Comparison of ENCODE assay signal across 1 cellular context in genomic region chr6:134168580-134169223, GRCh38.
TF ChIP-seq lines count a peak whose summit lies in the region.

No MANE protein-coding gene starts in this region.

TF ChIP-seq in IMR-90, 13 proteins besides CTCF, POLR2A, EP300 and RAD21 (continued from another document):
- TF ChIP-seq, protein P1, sequence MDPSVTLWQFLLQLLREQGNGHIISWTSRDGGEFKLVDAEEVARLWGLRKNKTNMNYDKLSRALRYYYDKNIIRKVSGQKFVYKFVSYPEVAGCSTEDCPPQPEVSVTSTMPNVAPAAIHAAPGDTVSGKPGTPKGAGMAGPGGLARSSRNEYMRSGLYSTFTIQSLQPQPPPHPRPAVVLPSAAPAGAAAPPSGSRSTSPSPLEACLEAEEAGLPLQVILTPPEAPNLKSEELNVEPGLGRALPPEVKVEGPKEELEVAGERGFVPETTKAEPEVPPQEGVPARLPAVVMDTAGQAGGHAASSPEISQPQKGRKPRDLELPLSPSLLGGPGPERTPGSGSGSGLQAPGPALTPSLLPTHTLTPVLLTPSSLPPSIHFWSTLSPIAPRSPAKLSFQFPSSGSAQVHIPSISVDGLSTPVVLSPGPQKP (IDR thresholded peaks at IDR 0.05; ENCODE audit: borderline replicate concordance, low read depth, low read length), result no peak
- TF ChIP-seq CEBPB (IDR thresholded peaks at IDR 0.05; ENCODE audit: low read depth, low read length), result no peak
- TF ChIP-seq MXI1 (IDR thresholded peaks at IDR 0.05; ENCODE audit: borderline replicate concordance, low read depth, low read length), result no peak
- TF ChIP-seq MAFK (IDR thresholded peaks at IDR 0.05; ENCODE audit: low read depth, low read length), result no peak
- no peak for TF ChIP-seq RCOR1 (IDR thresholded peaks at IDR 0.05; ENCODE audit: insufficient replicate concordance, low read length)
- TF ChIP-seq CHD1 (IDR thresholded peaks at IDR 0.05; ENCODE audit: low read depth, low read length), result no peak
- TF ChIP-seq BHLHE40 (IDR thresholded peaks at IDR 0.05; ENCODE audit: low read depth, low read length), result no peak
